In genomic region chr4:55636622-55636999, GRCh38 we compare ENCODE assay signal across 8 cellular contexts. TPM values are rescaled to one million over a fixed set of nuclear protein-coding genes. Genes with fewer than 3 reads are reported as not detected.
DNase-seq lines count a peak whose midpoint lies in the region; ATAC-seq, FAIRE-seq and TF ChIP-seq lines count a peak whose summit lies in the region.

No MANE protein-coding gene starts in this region.

- H3K36me3 ChIP-seq in ACC112 (ENCODE audit: insufficient read depth, low read length) (no peaks in the 10 kb centered on the region), HEK293 (ENCODE audit: control insufficient read depth in 2 of 2, insufficient read depth in 1 of 2, low read length in 2 of 2) (no peaks in the 10 kb centered on the region), mucosa of rectum (ENCODE audit: control insufficient read depth in 2 of 2, insufficient read depth in 2 of 2, low read length in 2 of 2) (no peaks in the 10 kb centered on the region), small intestine (ENCODE audit: control insufficient read depth in 2 of 2, insufficient read depth in 2 of 2, low read length in 2 of 2) (no peaks in the 10 kb centered on the region)

- ATAC-seq in central memory CD8-positive, alpha-beta T cell (replicated peaks; ENCODE audit: extremely low read depth, poor library complexity, severe bottlenecking), result no peak
- no peak for ATAC-seq in foreskin keratinocyte
- no peak for ATAC-seq in HG03460 (IDR thresholded peaks at IDR 0.05; ENCODE audit: unreplicated experiment)

- H3K36me3 Mint-ChIP-seq in central memory CD8-positive, alpha-beta T cell (ENCODE audit: insufficient read depth), result no peaks in the 10 kb centered on the region

- peaks cover 19% of the 10 kb centered on the region for H3K4me1 ChIP-seq in ACC112 (ENCODE audit: control insufficient read depth, insufficient read depth, low read length, unreplicated experiment)
- H3K4me1 ChIP-seq in HEK293 (ENCODE audit: control insufficient read depth, insufficient read depth, low read length), result no peaks in the 10 kb centered on the region
- peaks cover 0 to 8% of the 10 kb centered on the region in 2 donors for H3K4me1 ChIP-seq in mucosa of rectum (ENCODE audit: control insufficient read depth in 2 of 2, insufficient read depth in 2 of 2, low read length in 2 of 2)
- peaks cover 5% of the 10 kb centered on the region for H3K4me1 ChIP-seq in foreskin keratinocyte
- peaks cover 0 to 4% of the 10 kb centered on the region in 2 donors for H3K4me1 ChIP-seq in small intestine (ENCODE audit: control insufficient read depth in 2 of 2, insufficient read depth in 1 of 2, low read depth in 1 of 2, low read length in 1 of 2)

- H3K79me2 ChIP-seq in ACC112 (ENCODE audit: control insufficient read depth, insufficient read depth, low read length, unreplicated experiment), result no peaks in the 10 kb centered on the region

- peak overlapping the region; percentile 68 for H3K4me3 Mint-ChIP-seq in central memory CD8-positive, alpha-beta T cell

- H3K27ac Mint-ChIP-seq in central memory CD8-positive, alpha-beta T cell (ENCODE audit: low read depth), result no peak overlapping the region

- 7 to 13% (median 7%) methylated on average over 8 of the region's 8 CpGs for WGBS in small intestine, 3 donors

- H3K27ac ChIP-seq in ACC112 (ENCODE audit: low read depth, low read length), result no peak overlapping the region
- no peak overlapping the region for H3K27ac ChIP-seq in HEK293 (ENCODE audit: extremely low read depth, low read depth, low read length)
- no peak overlapping the region for H3K27ac ChIP-seq in mucosa of rectum (ENCODE audit: low read depth in 2 of 2, low read length in 2 of 2)
- no peak overlapping the region for H3K27ac ChIP-seq in foreskin keratinocyte
- H3K27ac ChIP-seq in small intestine (ENCODE audit: low read depth in 1 of 2, low read length in 1 of 2), result no peak overlapping the region

- H3K27me3 Mint-ChIP-seq in central memory CD8-positive, alpha-beta T cell, result peaks cover 79% of the 10 kb centered on the region

- CTCF ChIA-PET in HEK293 (lab: Yijun Ruan, JAX), result interaction anchor here (0.6 kb wide), 1 partner anchor 35 kb away, joined by 3 read pairs; no protein-coding TSS in a partner anchor

- H3K4me3 ChIP-seq in ACC112 (ENCODE audit: low read depth, low read length) (peak overlapping the region; percentile 88), HEK293 (ENCODE audit: low read depth, low read length) (peak overlapping the region; percentile 62), mucosa of rectum (ENCODE audit: low read length in 2 of 2) (peak overlapping the region; percentile 33 to 43), small intestine (ENCODE audit: low read depth in 1 of 2, low read length in 2 of 2) (no peak overlapping the region)

- TF ChIP-seq CTCF in HEK293 (tag by site-specific recombination; IDR thresholded peaks at IDR 0.05) (no peak), foreskin keratinocyte (conservative IDR thresholded peaks at IDR 0.05) (no peak)

- FAIRE-seq in small intestine (lab: Jason Lieb, UNC), result no peak

- H3K27me3 ChIP-seq in ACC112 (ENCODE audit: insufficient read depth, low read length) (peaks cover 28% of the 10 kb centered on the region), mucosa of rectum (ENCODE audit: control insufficient read depth in 2 of 2, insufficient read depth in 2 of 2, low read length in 2 of 2) (peaks cover 12 to 16% of the 10 kb centered on the region in 2 donors), foreskin keratinocyte (peaks cover 40% of the 10 kb centered on the region), small intestine (ENCODE audit: control insufficient read depth in 2 of 2, insufficient read depth in 2 of 2, low read length in 2 of 2) (peaks cover 7 to 14% of the 10 kb centered on the region in 2 donors)

- DNase-seq in central memory CD8-positive, alpha-beta T cell (ENCODE audit: low spot score in 2 of 2), result no peak
- DNase-seq in foreskin keratinocyte (no peak), NCI-H446 (lab: John Stamatoyannopoulos, UW) (no peak), small intestine (no peak)

- H3K9me3 ChIP-seq in HEK293 (ENCODE audit: control insufficient read depth, insufficient read depth, low read depth, low read length) (no peaks in the 10 kb centered on the region), mucosa of rectum (ENCODE audit: control insufficient read depth in 2 of 2, low read length in 2 of 2) (no peaks in the 10 kb centered on the region), small intestine (ENCODE audit: control insufficient read depth, low read depth) (no peaks in the 10 kb centered on the region)

- no peaks in the 10 kb centered on the region for H3K9me3 Mint-ChIP-seq in central memory CD8-positive, alpha-beta T cell

- POLR2A ChIA-PET in HEK293 (lab: Yijun Ruan, JAX), result no interaction called here

- H2AFZ ChIP-seq in ACC112 (ENCODE audit: low read length, unreplicated experiment), result peak overlapping the region; percentile 83

- H3K4me1 Mint-ChIP-seq in central memory CD8-positive, alpha-beta T cell, result peaks cover 15% of the 10 kb centered on the region

- H3K9ac ChIP-seq in mucosa of rectum (ENCODE audit: low read depth in 1 of 2, low read length in 2 of 2), result no peak overlapping the region

TF ChIP-seq in HEK293, 187 proteins besides CTCF, POLR2A, EP300 and RAD21:
- TF ChIP-seq ZNF629 (tag by site-specific recombination; IDR thresholded peaks at IDR 0.05) (no peak), ZNF560 (tag by site-specific recombination; IDR thresholded peaks at IDR 0.05; ENCODE audit: borderline replicate concordance) (no peak), ZNF138 (tag by site-specific recombination; IDR thresholded peaks at IDR 0.05; ENCODE audit: borderline replicate concordance) (no peak), PBX3 (CRISPR knock-in tag; IDR thresholded peaks at IDR 0.05) (no peak), ZNF776 (tag by site-specific recombination; IDR thresholded peaks at IDR 0.05; ENCODE audit: borderline replicate concordance) (no peak), ZNF549 (tag by site-specific recombination; IDR thresholded peaks at IDR 0.05) (no peak), ZSCAN5A (tag by site-specific recombination; IDR thresholded peaks at IDR 0.05) (no peak)

RNA-seq across cellular contexts. Expression of gene NMU, which starts 0.5 kb away (rescaled TPM):
- 0.27 and 2.8 TPM in 2 replicates for total RNA-seq in foreskin keratinocyte
- 0.69 and 4.3 TPM in 2 replicates for polyA plus RNA-seq in foreskin keratinocyte
- polyA plus RNA-seq in small intestine, result 10 to 100 TPM in 1 of 3 donors, not detected in 2; 28.3 TPM

RNA-seq across cellular contexts. Expression of gene PDCL2, which starts 44.6 kb away (rescaled TPM):
- total RNA-seq in foreskin keratinocyte, result not detected in 2 replicates
- not detected in 2 replicates for polyA plus RNA-seq in foreskin keratinocyte
- polyA plus RNA-seq in small intestine, result not detected

Comparison
In these comparisons a context has a peak if more than half of its experiments do, and no peak if none do; other contexts are left out.
1. H3K4me3 ChIP-seq: peak in ACC112 (single experiment), HEK293 (single experiment) and mucosa of rectum (2 of 2); none in small intestine (0 of 2).